24 cellular contexts compared by ENCODE assay signal in genomic region chr9:107759823-107760166, GRCh38.
DNase-seq lines count a peak whose midpoint lies in the region; ATAC-seq, FAIRE-seq and TF ChIP-seq lines count a peak whose summit lies in the region.
"Had no signal": no experiment of that assay in that cellular context is flagged by ENCODE, and none has a peak within 500 bp of the region (broad histone marks: within the 10 kb centered on the region; RNA-seq: fewer than 3 reads in every experiment).

No MANE protein-coding gene starts in this region.

- H3K27ac Mint-ChIP-seq in CD14-positive monocyte, result peak overlapping the region; percentile 91 to 99 (median 98)
- H3K27ac Mint-ChIP-seq in dendritic cell treated with granulocyte-macrophage colony-stimulating factor and Interleukin-4, amounts not matched to agents 40 ng/mL and 50 ng/mL, for 4 days, result peak overlapping the region; percentile 90
- peak overlapping the region; percentile 78 for H3K27ac Mint-ChIP-seq in stimulated activated memory B cell treated with anti-CD40 and anti-IgM and Interleukin-4, amounts not matched to agents 10 μg/mL and 1 μg/mL and 100 μg/mL, for 72 hours
- H3K27ac Mint-ChIP-seq in osteocyte (ENCODE audit: unreplicated experiment), result no peak overlapping the region
- H3K27ac Mint-ChIP-seq: B cell; CD4-positive, alpha-beta T cell had no signal

- peak overlapping the region; percentile 65 for H3K27ac ChIP-seq in HL-60 (replicated peaks)
- H3K27ac ChIP-seq: SJCRH30 had no signal

- peaks cover 59% of the 10 kb centered on the region for H3K4me1 Mint-ChIP-seq in CD14-positive monocyte
- H3K4me1 Mint-ChIP-seq in dendritic cell treated with granulocyte-macrophage colony-stimulating factor and Interleukin-4, amounts not matched to agents 40 ng/mL and 50 ng/mL, for 4 days (ENCODE audit: low read depth), result peaks cover 64% of the 10 kb centered on the region
- peaks cover 26% of the 10 kb centered on the region for H3K4me1 Mint-ChIP-seq in stimulated activated memory B cell treated with anti-CD40 and anti-IgM and Interleukin-4, amounts not matched to agents 10 μg/mL and 1 μg/mL and 100 μg/mL, for 72 hours
- peaks cover 11% of the 10 kb centered on the region for H3K4me1 Mint-ChIP-seq in osteocyte (ENCODE audit: unreplicated experiment)

- no peak for DNase-seq in CD14-positive monocyte (ENCODE audit: low spot score)
- no peak for DNase-seq in HL-60 (ENCODE audit: low read depth in 1 of 2, low spot score in 1 of 2)
- no peak for DNase-seq in frontal cortex (ENCODE audit: low spot score in 2 of 2)
- no peak for DNase-seq in osteocyte (ENCODE audit: extremely low spot score, unreplicated experiment)
- DNase-seq: Caco-2; CD4-positive, alpha-beta T cell; DMS 273 treated with DMSO at 0.1 percent for 48 hours; DMS79 treated with DMSO at 0.1 percent for 48 hours; GOT3; HCEC 1CT; KG1; NCI-H1092; NCI-H2029 treated with DMSO at 0.1 percent for 48 hours; NCI-H226; NCI-H510A treated with DMSO at 0.1 percent for 48 hours; NCI-H748 treated with DMSO at 0.1 percent for 48 hours; SJCRH30 had no signal

- H3K4me3 Mint-ChIP-seq in CD14-positive monocyte (no peak overlapping the region), osteocyte (ENCODE audit: unreplicated experiment) (no peak overlapping the region)
- H3K4me3 Mint-ChIP-seq in dendritic cell treated with granulocyte-macrophage colony-stimulating factor and Interleukin-4, amounts not matched to agents 40 ng/mL and 50 ng/mL, for 4 days, result no peak overlapping the region
- no peak overlapping the region for H3K4me3 Mint-ChIP-seq in stimulated activated memory B cell treated with anti-CD40 and anti-IgM and Interleukin-4, amounts not matched to agents 10 μg/mL and 1 μg/mL and 100 μg/mL, for 72 hours
- H3K4me3 Mint-ChIP-seq: B cell; CD4-positive, alpha-beta T cell had no signal

- intact Hi-C loops in CD14-positive monocyte (cut with micrococcal nuclease), result loop anchor here in 1 of 2 donors (5.0 to 10.0 kb wide), 3 partner anchors 82 to 168 kb away; no protein-coding TSS in a partner anchor
- intact Hi-C loops in dendritic cell treated with granulocyte-macrophage colony-stimulating factor and Interleukin-4, amounts not matched to agents 40 ng/mL and 50 ng/mL, for 4 days (cut with micrococcal nuclease), result loop anchor here (2.0 to 10.0 kb wide), 2 partner anchors 85 to 273 kb away; no protein-coding TSS in a partner anchor

- H3K36me3 Mint-ChIP-seq in CD14-positive monocyte (peaks cover 3% of the 10 kb centered on the region in 2 donors), osteocyte (ENCODE audit: unreplicated experiment) (no peaks in the 10 kb centered on the region)
- H3K36me3 Mint-ChIP-seq in dendritic cell treated with granulocyte-macrophage colony-stimulating factor and Interleukin-4, amounts not matched to agents 40 ng/mL and 50 ng/mL, for 4 days (ENCODE audit: low read depth), result no peaks in the 10 kb centered on the region
- H3K36me3 Mint-ChIP-seq in stimulated activated memory B cell treated with anti-CD40 and anti-IgM and Interleukin-4, amounts not matched to agents 10 μg/mL and 1 μg/mL and 100 μg/mL, for 72 hours, result peaks cover 6% of the 10 kb centered on the region

- peaks cover 0 to 3% (median 2%) of the 10 kb centered on the region in 7 donors for H3K9me3 Mint-ChIP-seq in CD14-positive monocyte
- no peaks in the 10 kb centered on the region for H3K9me3 Mint-ChIP-seq in dendritic cell treated with granulocyte-macrophage colony-stimulating factor and Interleukin-4, amounts not matched to agents 40 ng/mL and 50 ng/mL, for 4 days
- peaks cover 4% of the 10 kb centered on the region for H3K9me3 Mint-ChIP-seq in stimulated activated memory B cell treated with anti-CD40 and anti-IgM and Interleukin-4, amounts not matched to agents 10 μg/mL and 1 μg/mL and 100 μg/mL, for 72 hours
- H3K9me3 Mint-ChIP-seq in osteocyte (ENCODE audit: unreplicated experiment), result peaks cover 14% of the 10 kb centered on the region

- no peak for ATAC-seq in stimulated activated memory B cell treated with anti-CD40 and anti-IgM and Interleukin-4, amounts not matched to agents 10 μg/mL and 1 μg/mL and 100 μg/mL, for 72 hours
- no peak for ATAC-seq in GM18519 (IDR thresholded peaks at IDR 0.05; ENCODE audit: low FRiP score, unreplicated experiment)
- ATAC-seq: A549, Panc1 had no signal

- FAIRE-seq in frontal cortex (lab: Jason Lieb, UNC), result no peak
- FAIRE-seq: A549, GM12891 had no signal

- H3K27me3 ChIP-seq in HL-60 (ENCODE audit: insufficient read depth, poor library complexity, severe bottlenecking), result no peaks in the 10 kb centered on the region
- H3K27me3 ChIP-seq: SJCRH30 had no signal

- TF ChIP-seq CTCF in CD14-positive monocyte (IDR thresholded peaks at IDR 0.05) (no peak), HL-60 (IDR thresholded peaks at IDR 0.05; ENCODE audit: insufficient read depth, low read length) (no peak), osteocyte (IDR thresholded peaks at IDR 0.05) (no peak)

- H3K4me3 ChIP-seq in HL-60 (replicated peaks; ENCODE audit: insufficient read depth, low read length), result no peak overlapping the region
- H3K4me3 ChIP-seq: A549, SJCRH30 had no signal

- H3K27me3 Mint-ChIP-seq in CD14-positive monocyte (ENCODE audit: low read depth in 3 of 3) (peaks cover 0 to 3% (median 0%) of the 10 kb centered on the region in 3 donors), osteocyte (ENCODE audit: unreplicated experiment) (peaks cover 4% of the 10 kb centered on the region)
- no peaks in the 10 kb centered on the region for H3K27me3 Mint-ChIP-seq in dendritic cell treated with granulocyte-macrophage colony-stimulating factor and Interleukin-4, amounts not matched to agents 40 ng/mL and 50 ng/mL, for 4 days
- no peaks in the 10 kb centered on the region for H3K27me3 Mint-ChIP-seq in stimulated activated memory B cell treated with anti-CD40 and anti-IgM and Interleukin-4, amounts not matched to agents 10 μg/mL and 1 μg/mL and 100 μg/mL, for 72 hours
- H3K27me3 Mint-ChIP-seq: CD4-positive, alpha-beta T cell had no signal
